Comparison of ENCODE assay signal across 9 cellular contexts in genomic region chr14:70934502-70935134, GRCh38. TPM values are rescaled to one million over a fixed set of nuclear protein-coding genes. Genes with fewer than 3 reads are reported as not detected.
A peak's percentile ranks its signal among the peaks of the same experiment; 100 is the strongest.
DNase-seq lines count a peak whose midpoint lies in the region; ATAC-seq and TF ChIP-seq lines count a peak whose summit lies in the region.
"Had no signal": no experiment of that assay in that cellular context is flagged by ENCODE, and none has a peak within 500 bp of the region (broad histone marks: within the 10 kb centered on the region; RNA-seq: fewer than 3 reads in every experiment).

No MANE protein-coding gene starts in this region.

- WGBS in neuronal stem cell (ENCODE audit: extremely low coverage in 2 of 2, insufficient read length in 2 of 2, insufficient replicate concordance in 1 of 2), 2 donors: 100% methylated on average over 1 of the region's 2 CpGs; no CpG with 5 or more reads in 1 of the 2 donors

- no peak overlapping the region for H2AFZ ChIP-seq in neuronal stem cell (ENCODE audit: low read length)

- H3K4ac ChIP-seq in neuronal stem cell (ENCODE audit: low read length): no peak overlapping the region

- no peak overlapping the region for H2BK12ac ChIP-seq in neuronal stem cell (ENCODE audit: low read length)

- no peaks in the 10 kb centered on the region for H3K27me3 Mint-ChIP-seq in T-cell
- H3K27me3 Mint-ChIP-seq in glutamatergic neuron (ENCODE audit: unreplicated experiment): peaks cover 3% of the 10 kb centered on the region

- H2BK5ac ChIP-seq in neuronal stem cell (ENCODE audit: low read length): no peak overlapping the region

- CTCF ChIA-PET in T-cell (lab: Charles Lee): interaction anchor here (1.0 to 2.9 kb wide), 4 partner anchors 15 to 28 kb away, joined by 3 to 13 read pairs (median 6); partner anchors contain the start of gene PCNX1 (in 1 of the 2)

- H3K36me3 Mint-ChIP-seq in T-cell (peaks cover 24% of the 10 kb centered on the region), glutamatergic neuron (ENCODE audit: unreplicated experiment) (no peaks in the 10 kb centered on the region)

- H3K79me1 ChIP-seq in neuronal stem cell (ENCODE audit: low read depth, low read length): peaks cover 2% of the 10 kb centered on the region

- H3K27ac ChIP-seq in neuronal stem cell (replicated peaks; ENCODE audit: low read length): no peak overlapping the region

- H3K36me3 ChIP-seq in GM06990 (ENCODE audit: control insufficient read depth, insufficient read depth, low read length) (no peaks in the 10 kb centered on the region), neuronal stem cell (replicated peaks in 1 of 2; ENCODE audit: control insufficient read depth in 2 of 2, insufficient read depth in 2 of 2, low read length in 2 of 2) (no peaks in the 10 kb centered on the region)

- POLR2A ChIA-PET in T-cell (lab: Charles Lee): interaction anchor here (0.6 to 1.1 kb wide), 3 partner anchors 15 to 1300 kb away, joined by 3 read pairs; no protein-coding TSS in a partner anchor

- ATAC-seq in T-cell (replicated peaks in 1 of 4): peak; percentile 81 to 86 (median 83)
- ATAC-seq: K562 had no signal

- no peak overlapping the region for H3K4me2 ChIP-seq in neuronal stem cell (ENCODE audit: insufficient read depth, low read length, poor library complexity, severe bottlenecking)

- H2BK15ac ChIP-seq in neuronal stem cell (ENCODE audit: low read length): no peak overlapping the region

- H3K27ac Mint-ChIP-seq in T-cell: peak overlapping the region; percentile 89 to 91
- no peak overlapping the region for H3K27ac Mint-ChIP-seq in glutamatergic neuron (ENCODE audit: unreplicated experiment)

- H3K18ac ChIP-seq in neuronal stem cell (ENCODE audit: low read length): no peak overlapping the region

- TF ChIP-seq CTCF in GM06990 (IDR thresholded peaks at IDR 0.05; ENCODE audit: insufficient read depth, low read length, poor library complexity, severe bottlenecking): no peak
- no peak for TF ChIP-seq CTCF in glutamatergic neuron (IDR thresholded peaks at IDR 0.05; ENCODE audit: partially characterized antibody, unreplicated experiment)

- H2BK120ac ChIP-seq in neuronal stem cell (ENCODE audit: low read depth, low read length): no peak overlapping the region

- H3K14ac ChIP-seq in neuronal stem cell (ENCODE audit: low read length): no peak overlapping the region

- H3K4me3 ChIP-seq in GM06990 (replicated peaks; ENCODE audit: low read depth, low read length): no peak overlapping the region; the same call in 1 of the 2 replicates
- H3K4me3 ChIP-seq in neuronal stem cell (ENCODE audit: low read length in 2 of 2): no peak overlapping the region
- H3K4me3 ChIP-seq: K562 had no signal

- no peaks in the 10 kb centered on the region for H3K27me3 ChIP-seq in GM06990 (replicated peaks; ENCODE audit: control insufficient read depth, insufficient read depth, low read length)
- H3K27me3 ChIP-seq in neuronal stem cell (ENCODE audit: control insufficient read depth in 3 of 3, insufficient read depth in 3 of 3, low read depth in 1 of 3, low read length in 3 of 3): no peaks in the 10 kb centered on the region

- H3K9me3 Mint-ChIP-seq in T-cell (peaks cover 0 to 8% (median 3%) of the 10 kb centered on the region in 3 donors), glutamatergic neuron (ENCODE audit: unreplicated experiment) (peaks cover 3% of the 10 kb centered on the region)

- H2AK5ac ChIP-seq in neuronal stem cell (ENCODE audit: low read depth, low read length): no peak overlapping the region

- H3K23ac ChIP-seq in neuronal stem cell (ENCODE audit: low read depth, low read length, poor library complexity): no peak overlapping the region

- H3K9me3 ChIP-seq in neuronal stem cell (replicated peaks in 1 of 2; ENCODE audit: control insufficient read depth in 2 of 2, insufficient read depth in 1 of 2, low read depth in 1 of 2, low read length in 2 of 2): no peaks in the 10 kb centered on the region

- no peak overlapping the region for H3K9ac ChIP-seq in neuronal stem cell (ENCODE audit: low read depth, low read length, poor library complexity)

- H4K8ac ChIP-seq in neuronal stem cell (ENCODE audit: low read depth, low read length): no peak overlapping the region

- H3K4me3 Mint-ChIP-seq in T-cell: peak overlapping the region; percentile 59 to 67 (median 64)
- H3K4me3 Mint-ChIP-seq in glutamatergic neuron (ENCODE audit: unreplicated experiment): no peak overlapping the region

- peaks cover 83 to 89% (median 84%) of the 10 kb centered on the region in 3 donors for H3K4me1 Mint-ChIP-seq in T-cell
- peaks cover 12% of the 10 kb centered on the region for H3K4me1 Mint-ChIP-seq in glutamatergic neuron (ENCODE audit: low read depth, unreplicated experiment)

- H4K91ac ChIP-seq in neuronal stem cell (ENCODE audit: low read depth, low read length, poor library complexity): no peak overlapping the region

- DNase-seq in GM06990 (ENCODE audit: extremely low read depth, insufficient read length) (peak; percentile 18), H4 (ENCODE audit: low spot score) (peak; percentile 13), T-cell (no peak), kidney glomerular epithelial cell (lab: John Stamatoyannopoulos, UW) (peak; percentile 14), neuronal stem cell (ENCODE audit: low spot score) (no peak), glutamatergic neuron (no peak), amniotic stem cell (lab: John Stamatoyannopoulos, UW) (no peak), NCI-H82 (lab: John Stamatoyannopoulos, UW) (no peak)

- H3K4me1 ChIP-seq in neuronal stem cell (ENCODE audit: control insufficient read depth in 2 of 2, insufficient read depth in 1 of 2, low read depth in 1 of 2, low read length in 2 of 2): peaks cover 0 to 2% of the 10 kb centered on the region in 2 donors

RNA-seq across cellular contexts. Expression of gene PCNX1, which starts 27.4 kb away (rescaled TPM):
- 18.5 and 22.2 TPM in 2 replicates for total RNA-seq in H4 (2014; rRNA removed; shearing (Covaris generic))
- total RNA-seq in T-cell: 100 to 1,000 TPM in 2 of 5 donors, 10 to 100 TPM in 3; 80.8 to 140 (median 86.3) TPM
- 12.7 TPM for polyA plus RNA-seq in neuronal stem cell (2013, experiment 1 of 2)
- 12.0 TPM for polyA plus RNA-seq in neuronal stem cell (2013, experiment 2 of 2)
- total RNA-seq in glutamatergic neuron (ENCODE audit: unreplicated experiment): 62.5 TPM

Comparison
In these comparisons a context has a peak if more than half of its experiments do, and no peak if none do; other contexts are left out.
1. DNase-seq: peak in GM06990 (single experiment), H4 (single experiment) and kidney glomerular epithelial cell (single experiment); none in T-cell (0 of 34), neuronal stem cell (single experiment), glutamatergic neuron (single experiment), amniotic stem cell (single experiment) and NCI-H82 (single experiment).